In genomic region chr7:151720297-151720696, GRCh38 we compare ENCODE assay signal across 13 cellular contexts.
"Had no signal": no experiment of that assay in that cellular context is flagged by ENCODE, and none has a peak within 500 bp of the region (broad histone marks: within the 10 kb centered on the region; RNA-seq: fewer than 3 reads in every experiment).

No MANE protein-coding gene starts in this region.

- H3K4me2 ChIP-seq: smooth muscle cell had no signal

- H3K4me3 Mint-ChIP-seq: activated CD8-positive, alpha-beta memory T cell treated with anti-CD3 and anti-CD28 coated beads, Interleukin-2, amount 10 ng/mL, durations not matched to agents 7 days and 5 days; activated naive CD8-positive, alpha-beta T cell; activated T-cell treated with anti-CD3 and anti-CD28 coated beads, Interleukin-2, amount 50 U/mL, for 24 hours; nephron progenitor cell; type B pancreatic cell had no signal

- DNase-seq: activated CD4-positive, alpha-beta T cell treated with anti-CD3 and anti-CD28 coated beads, Interleukin-2, amount 50 U/mL, for 48 hours; activated CD4-positive, CD25-positive, alpha-beta regulatory T cell treated with anti-CD3 and anti-CD28 coated beads, Interleukin-2, amount 50 U/mL, for 72 hours; activated CD8-positive, alpha-beta memory T cell treated with anti-CD3 and anti-CD28 coated beads, Interleukin-2, amount 10 ng/mL, durations not matched to agents 7 days and 5 days; activated effector memory CD4-positive, alpha-beta T cell treated with anti-CD3 and anti-CD28 coated beads, Interleukin-2, amount 50 U/mL, for 16 hours; activated T-cell treated with anti-CD3 and anti-CD28 coated beads, Interleukin-2, amount 50 U/mL, for 24 hours; amygdala; brain microvascular endothelial cell; nephron progenitor cell; SW 1271 had no signal

- H3K36me3 ChIP-seq: brain microvascular endothelial cell had no signal

- H3K36me3 Mint-ChIP-seq: activated CD8-positive, alpha-beta memory T cell treated with anti-CD3 and anti-CD28 coated beads, Interleukin-2, amount 10 ng/mL, durations not matched to agents 7 days and 5 days; activated naive CD8-positive, alpha-beta T cell; type B pancreatic cell had no signal

- H3K4me3 ChIP-seq: smooth muscle cell had no signal

- H3K27ac Mint-ChIP-seq: activated CD8-positive, alpha-beta memory T cell treated with anti-CD3 and anti-CD28 coated beads, Interleukin-2, amount 10 ng/mL, durations not matched to agents 7 days and 5 days; activated naive CD8-positive, alpha-beta T cell; activated T-cell treated with anti-CD3 and anti-CD28 coated beads, Interleukin-2, amount 50 U/mL, for 24 hours; nephron progenitor cell; type B pancreatic cell had no signal

- H3K27ac ChIP-seq: brain microvascular endothelial cell had no signal

- H3K9me3 Mint-ChIP-seq: activated T-cell treated with anti-CD3 and anti-CD28 coated beads, Interleukin-2, amount 50 U/mL, for 24 hours; nephron progenitor cell; type B pancreatic cell had no signal

- ATAC-seq: activated CD8-positive, alpha-beta memory T cell treated with anti-CD3 and anti-CD28 coated beads, Interleukin-2, amount 10 ng/mL, durations not matched to agents 7 days and 5 days; esophagus mucosa had no signal

- H3K27me3 ChIP-seq: brain microvascular endothelial cell had no signal

- H3K4me1 Mint-ChIP-seq: activated CD8-positive, alpha-beta memory T cell treated with anti-CD3 and anti-CD28 coated beads, Interleukin-2, amount 10 ng/mL, durations not matched to agents 7 days and 5 days had no signal
